12 cellular contexts compared by ENCODE assay signal in the genomic region with DNA sequence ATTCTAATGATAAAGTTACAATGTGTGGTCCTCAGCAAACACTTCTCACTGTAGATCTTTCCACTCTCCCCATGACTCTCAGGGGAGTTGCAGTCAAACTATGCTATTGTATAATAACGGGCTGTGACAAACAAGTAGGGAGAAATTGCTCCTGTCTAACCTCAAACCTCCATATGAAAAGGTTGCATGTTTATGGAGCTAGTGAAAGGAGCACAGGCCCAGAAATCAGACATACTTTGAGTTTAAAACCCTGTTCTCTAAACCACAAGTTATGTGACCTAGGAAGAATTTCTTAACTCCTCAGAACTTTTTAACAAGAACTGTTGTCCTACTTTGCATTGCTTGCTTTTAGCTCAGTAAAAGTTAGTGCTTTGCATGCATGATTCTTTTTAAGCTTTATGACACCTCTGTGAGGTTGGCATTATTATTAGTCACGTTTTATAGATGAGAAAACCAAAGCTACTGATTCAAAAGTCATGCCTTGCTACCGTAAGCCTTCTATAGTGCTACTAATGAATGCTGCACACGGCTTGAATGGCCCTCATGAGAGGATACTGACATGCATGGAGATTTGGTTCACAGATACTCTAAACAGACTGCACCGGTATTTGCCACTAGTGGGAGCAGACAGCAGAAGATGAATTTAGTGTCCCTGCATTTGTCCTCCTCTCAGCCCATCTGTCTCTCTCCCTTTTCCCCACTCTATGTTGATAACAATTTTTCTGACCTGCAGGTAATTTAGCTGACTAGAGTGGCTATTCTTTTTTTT.
DNase-seq lines count a peak whose midpoint lies in the region; ATAC-seq lines count a peak whose summit lies in the region.
"Had no signal": no experiment of that assay in that cellular context is flagged by ENCODE, and none has a peak within 500 bp of the region (broad histone marks: within the 10 kb centered on the region; RNA-seq: fewer than 3 reads in every experiment).

No MANE protein-coding gene starts in this region.

- H4K20me1 ChIP-seq in Karpas-422 (ENCODE audit: insufficient read depth, low read depth, low read length): no peaks in the 10 kb centered on the region
- H4K20me1 ChIP-seq: BLaER1 treated with 17β-estradiol and CSF1 and Interleukin-3, amounts not matched to agents 10 nM and 100 nM had no signal

- no peak overlapping the region for H2AFZ ChIP-seq in Karpas-422 (ENCODE audit: low read length)

- H3K27ac ChIP-seq in CD8-positive, alpha-beta memory T cell (ENCODE audit: low read depth, low read length): no peak overlapping the region
- no peak overlapping the region for H3K27ac ChIP-seq in Karpas-422 (ENCODE audit: low read length)
- H3K27ac ChIP-seq: BLaER1 treated with 17β-estradiol and CSF1 and Interleukin-3, amounts not matched to agents 10 nM and 100 nM; left lung; vagina had no signal

- H3K4me1 Mint-ChIP-seq in effector memory CD8-positive, alpha-beta T cell (ENCODE audit: low read depth in 2 of 2): no peaks in the 10 kb centered on the region
- no peaks in the 10 kb centered on the region for H3K4me1 Mint-ChIP-seq in CD8-positive, alpha-beta memory T cell

- peaks cover 8 to 9% of the 10 kb centered on the region in 2 donors for H3K27me3 Mint-ChIP-seq in effector memory CD8-positive, alpha-beta T cell
- H3K27me3 Mint-ChIP-seq in CD8-positive, alpha-beta memory T cell: peaks cover 0 to 20% of the 10 kb centered on the region in 2 donors

- H3K79me2 ChIP-seq in Karpas-422 (ENCODE audit: low read length): no peaks in the 10 kb centered on the region

- no peaks in the 10 kb centered on the region for H3K36me3 Mint-ChIP-seq in effector memory CD8-positive, alpha-beta T cell (ENCODE audit: insufficient read depth)
- H3K36me3 Mint-ChIP-seq in CD8-positive, alpha-beta memory T cell: peaks cover 0 to 17% (median 3%) of the 10 kb centered on the region in 3 donors

- peak; percentile 33 for ATAC-seq in effector memory CD8-positive, alpha-beta T cell (replicated peaks)
- ATAC-seq: left lung had no signal

- no peaks in the 10 kb centered on the region for H3K4me1 ChIP-seq in CD8-positive, alpha-beta memory T cell (ENCODE audit: insufficient read depth, low read length)
- H3K4me1 ChIP-seq in Karpas-422 (ENCODE audit: low read length): no peaks in the 10 kb centered on the region
- H3K4me1 ChIP-seq: left lung, vagina had no signal

- POLR2A ChIA-PET in CD8-positive, alpha-beta memory T cell (lab: Charles Lee): no interaction called here

- no peak overlapping the region for H3K27ac Mint-ChIP-seq in effector memory CD8-positive, alpha-beta T cell
- no peak overlapping the region for H3K27ac Mint-ChIP-seq in CD8-positive, alpha-beta memory T cell

- H3K9ac ChIP-seq in Karpas-422 (ENCODE audit: low read length): no peak overlapping the region
- H3K9ac ChIP-seq: BLaER1 treated with 17β-estradiol and CSF1 and Interleukin-3, amounts not matched to agents 10 nM and 100 nM had no signal

- no peaks in the 10 kb centered on the region for H3K27me3 ChIP-seq in CD8-positive, alpha-beta memory T cell (ENCODE audit: insufficient read depth, low read length, poor library complexity, severe bottlenecking)
- H3K27me3 ChIP-seq in Karpas-422 (ENCODE audit: low read length): no peaks in the 10 kb centered on the region
- H3K27me3 ChIP-seq: BLaER1 treated with 17β-estradiol and CSF1 and Interleukin-3, amounts not matched to agents 10 nM and 100 nM; left lung; vagina had no signal

- CTCF ChIA-PET in CD8-positive, alpha-beta memory T cell (lab: Charles Lee): interaction anchor here (2.6 kb wide), 1 partner anchor 160 kb away, joined by 9 read pairs; no protein-coding TSS in a partner anchor

- H3K4me3 ChIP-seq in CD8-positive, alpha-beta memory T cell (ENCODE audit: low read length): no peak overlapping the region
- H3K4me3 ChIP-seq in Karpas-422 (ENCODE audit: low read length): no peak overlapping the region
- H3K4me3 ChIP-seq: BLaER1 treated with 17β-estradiol and CSF1 and Interleukin-3, amounts not matched to agents 10 nM and 100 nM; left lung; vagina had no signal

- H3K4me2 ChIP-seq in Karpas-422 (ENCODE audit: low read depth, low read length, poor library complexity, severe bottlenecking): no peak overlapping the region

- peak; percentile 1 for DNase-seq in NCI-H748 (lab: John Stamatoyannopoulos, UW; ENCODE audit: unreplicated experiment)
- DNase-seq in NCI-H748 treated with DMSO at 0.1 percent for 48 hours (lab: John Stamatoyannopoulos, UW): no peak
- DNase-seq in M059J (ENCODE audit: low read depth): peak; percentile 15
- no peak for DNase-seq in effector memory CD8-positive, alpha-beta T cell
- peak; percentile 2 for DNase-seq in renal cortical epithelial cell (ENCODE audit: low read depth)
- DNase-seq in kidney glomerular epithelial cell (lab: John Stamatoyannopoulos, UW): no peak
- DNase-seq in CD8-positive, alpha-beta memory T cell: no peak
- DNase-seq in Karpas-422: no peak
- DNase-seq: activated T-cell treated with anti-CD3 and anti-CD28 coated beads for 4 hours, left lung had no signal

- H3K9me2 ChIP-seq in Karpas-422 (replicated peaks; ENCODE audit: insufficient read depth, low read length): no peaks in the 10 kb centered on the region

- H3K9me3 ChIP-seq in CD8-positive, alpha-beta memory T cell (ENCODE audit: low read length): no peaks in the 10 kb centered on the region
- no peaks in the 10 kb centered on the region for H3K9me3 ChIP-seq in Karpas-422 (ENCODE audit: low read length)
- H3K9me3 ChIP-seq: vagina had no signal

- no peaks in the 10 kb centered on the region for H3K36me3 ChIP-seq in CD8-positive, alpha-beta memory T cell (ENCODE audit: insufficient read depth, low read length)
- no peaks in the 10 kb centered on the region for H3K36me3 ChIP-seq in Karpas-422 (ENCODE audit: insufficient read depth, low read length)
- H3K36me3 ChIP-seq: BLaER1 treated with 17β-estradiol and CSF1 and Interleukin-3, amounts not matched to agents 10 nM and 100 nM; left lung; vagina had no signal

- peaks cover 3 to 7% of the 10 kb centered on the region in 2 donors for H3K9me3 Mint-ChIP-seq in effector memory CD8-positive, alpha-beta T cell
- peaks cover 0 to 15% (median 6%) of the 10 kb centered on the region in 5 donors for H3K9me3 Mint-ChIP-seq in CD8-positive, alpha-beta memory T cell

- no peak overlapping the region for H3K4me3 Mint-ChIP-seq in effector memory CD8-positive, alpha-beta T cell
- no peak overlapping the region for H3K4me3 Mint-ChIP-seq in CD8-positive, alpha-beta memory T cell

Comparison
In these comparisons a context has a peak if more than half of its experiments do, and no peak if none do; other contexts are left out.
1. DNase-seq: peak in NCI-H748 (single experiment), M059J (single experiment) and renal cortical epithelial cell (single experiment); none in NCI-H748 treated with DMSO at 0.1 percent for 48 hours (single experiment), effector memory CD8-positive, alpha-beta T cell (0 of 3), kidney glomerular epithelial cell (single experiment), CD8-positive, alpha-beta memory T cell (0 of 5) and Karpas-422 (single experiment).